1 cellular context compared by ENCODE assay signal in genomic region chr22:45852826-45853225, GRCh38.
TF ChIP-seq lines count a peak whose summit lies in the region.

No MANE protein-coding gene starts in this region.

TF ChIP-seq in WTC11, 78 proteins besides CTCF, POLR2A, EP300 and RAD21 (continued from another document):
- TF ChIP-seq ATF2 (CRISPR knock-in tag; IDR thresholded peaks at IDR 0.05; ENCODE audit: borderline replicate concordance, low read depth) = no peak
